In genomic region chr20:62145688-62146018, GRCh38 we compare ENCODE assay signal across 2 cellular contexts.
TF ChIP-seq lines count a peak whose summit lies in the region.

No MANE protein-coding gene starts in this region.

TF ChIP-seq in HEK293, 187 proteins besides CTCF, POLR2A, EP300 and RAD21:
- TF ChIP-seq ZNF202 (tag by site-specific recombination; IDR thresholded peaks at IDR 0.05; ENCODE audit: borderline replicate concordance) (no peak), TCF7L2 (IDR thresholded peaks at IDR 0.05; ENCODE audit: borderline replicate concordance, low read depth, low read length) (no peak), MEIS1 (CRISPR knock-in tag; IDR thresholded peaks at IDR 0.05; ENCODE audit: borderline replicate concordance) (no peak), ZNF23 (tag by site-specific recombination; IDR thresholded peaks at IDR 0.05; ENCODE audit: borderline replicate concordance) (no peak), ZNF677 (tag by site-specific recombination; IDR thresholded peaks at IDR 0.05) (no peak), ZNF157 (tag by site-specific recombination; IDR thresholded peaks at IDR 0.05) (peak; percentile 86), EGR2 (tag by site-specific recombination; IDR thresholded peaks at IDR 0.05; ENCODE audit: low read depth) (no peak)

TF ChIP-seq in K562, 482 proteins besides CTCF, POLR2A, EP300 and RAD21:
- TF ChIP-seq YY1 (IDR thresholded peaks at IDR 0.05; ENCODE audit: borderline replicate concordance in 1 of 3, control insufficient read depth in 1 of 3, extremely low read depth in 1 of 3, insufficient read depth in 3 of 3, insufficient read length in 1 of 3, insufficient replicate concordance in 2 of 3, low read depth in 1 of 3, low read length in 2 of 3) (no peak), ZNF507 (tag; conservative IDR thresholded peaks at IDR 0.05) (no peak), EP400 (IDR thresholded peaks at IDR 0.05) (no peak), ZC3H4 (CRISPR knock-in tag; IDR thresholded peaks at IDR 0.05; ENCODE audit: borderline replicate concordance) (no peak), ZNF324 (CRISPR knock-in tag; IDR thresholded peaks at IDR 0.05) (no peak), PATZ1 (CRISPR knock-in tag; IDR thresholded peaks at IDR 0.05; ENCODE audit: borderline replicate concordance) (no peak), MAZ (CRISPR knock-in tag; conservative IDR thresholded peaks at IDR 0.05 in 1 of 2, IDR thresholded peaks at IDR 0.05 in 1 of 2) (no peak), MTA3 (IDR thresholded peaks at IDR 0.05; ENCODE audit: borderline replicate concordance) (no peak), HSF4 (CRISPR knock-in tag; IDR thresholded peaks at IDR 0.05; ENCODE audit: borderline replicate concordance) (no peak), TAL1 (IDR thresholded peaks at IDR 0.05) (no peak), ZSCAN32 (CRISPR knock-in tag; IDR thresholded peaks at IDR 0.05) (no peak), ETV5 (CRISPR knock-in tag; IDR thresholded peaks at IDR 0.05; ENCODE audit: low read depth) (no peak), ATF2 (CRISPR knock-in tag; IDR thresholded peaks at IDR 0.05) (no peak)
